In the genomic region with DNA sequence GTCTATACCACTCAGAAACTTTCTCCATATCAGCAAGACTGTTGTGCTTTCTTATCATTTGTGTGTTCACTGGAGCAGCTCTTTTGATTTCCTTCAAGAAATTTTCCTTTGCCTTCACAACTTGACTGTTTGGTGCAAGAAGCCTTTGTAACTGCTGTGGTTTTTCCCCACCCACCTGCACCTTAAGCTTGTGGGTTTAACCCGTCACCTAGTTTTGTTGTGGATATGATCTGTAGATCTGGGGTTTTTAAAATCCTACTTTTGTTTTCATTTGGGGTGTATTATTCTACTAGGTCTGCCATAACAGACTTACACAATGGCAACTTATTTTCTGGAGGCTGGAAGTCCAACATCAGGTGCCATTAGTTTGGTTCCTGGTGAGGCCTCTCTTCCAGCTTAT, we compare ENCODE assay signal across 13 cellular contexts. TPM values are rescaled to one million over a fixed set of nuclear protein-coding genes. Genes with fewer than 3 reads are reported as not detected.
DNase-seq lines count a peak whose midpoint lies in the region; ATAC-seq and TF ChIP-seq lines count a peak whose summit lies in the region.
"Had no signal": no experiment of that assay in that cellular context is flagged by ENCODE, and none has a peak within 500 bp of the region (broad histone marks: within the 10 kb centered on the region; RNA-seq: fewer than 3 reads in every experiment).

No MANE protein-coding gene starts in this region.

- H3K4me1 ChIP-seq in left lung = no peaks in the 10 kb centered on the region
- H3K4me1 ChIP-seq: stomach had no signal

- DNase-seq in GM10266 (ENCODE audit: extremely low spot score) (peak; percentile 45), Right ventricle myocardium superior (no peak), left lung (no peak), medulla oblongata (ENCODE audit: extremely low spot score) (no peak), NCI-H510A treated with DMSO at 0.1 percent for 48 hours (lab: John Stamatoyannopoulos, UW) (no peak)
- peak; percentile 5 for DNase-seq in activated CD4-positive, alpha-beta T cell treated with anti-CD3 and anti-CD28 coated beads, Interleukin-2, amount 50 U/mL, for 1 hour
- no peak for DNase-seq in activated naive CD8-positive, alpha-beta T cell treated with anti-CD3 and anti-CD28 coated beads, Interleukin-2, amount 10 ng/mL, durations not matched to agents 7 days and 5 days
- peak; percentile 34 for DNase-seq in stimulated activated CD8-positive, alpha-beta memory T cell treated with anti-CD3 and anti-CD28 coated beads, Interleukin-12 subunit alpha, Interleukin-12 subunit beta, amount 100 ng/mL, for 24 hours (ENCODE audit: extremely low read depth)
- DNase-seq: midbrain, NCI-H2081 treated with DMSO at 0.1 percent for 48 hours, stomach had no signal

- H3K27ac Mint-ChIP-seq in activated naive CD8-positive, alpha-beta T cell treated with anti-CD3 and anti-CD28 coated beads, Interleukin-2, amount 10 ng/mL, durations not matched to agents 7 days and 5 days = peak overlapping the region; percentile 3
- H3K27ac Mint-ChIP-seq: dendritic cell treated with granulocyte-macrophage colony-stimulating factor and Interleukin-4, amounts not matched to agents 40 ng/mL and 50 ng/mL, for 4 days had no signal

- peaks cover 6% of the 10 kb centered on the region for H3K36me3 Mint-ChIP-seq in activated naive CD8-positive, alpha-beta T cell treated with anti-CD3 and anti-CD28 coated beads, Interleukin-2, amount 10 ng/mL, durations not matched to agents 7 days and 5 days

- intact Hi-C loops in Right ventricle myocardium superior (cut with DNase I) (no loop called here), left lung (cut with DNase I) (no loop called here)

- H3K9me3 Mint-ChIP-seq in activated naive CD8-positive, alpha-beta T cell treated with anti-CD3 and anti-CD28 coated beads, Interleukin-2, amount 10 ng/mL, durations not matched to agents 7 days and 5 days = peaks cover 10% of the 10 kb centered on the region

- no peak for TF ChIP-seq CTCF in GM10266 (IDR thresholded peaks at IDR 0.05; ENCODE audit: control insufficient read depth, insufficient read depth, low read depth, missing control alignments)
- no peak for TF ChIP-seq CTCF in left lung (IDR thresholded peaks at IDR 0.05)

- peaks cover 15% of the 10 kb centered on the region for H3K4me1 Mint-ChIP-seq in activated naive CD8-positive, alpha-beta T cell treated with anti-CD3 and anti-CD28 coated beads, Interleukin-2, amount 10 ng/mL, durations not matched to agents 7 days and 5 days

- H3K9me3 ChIP-seq in left lung = peaks cover 0 to 26% of the 10 kb centered on the region in 2 donors

- no peak overlapping the region for H3K27ac ChIP-seq in left lung

- H3K27me3 ChIP-seq in left lung = no peaks in the 10 kb centered on the region
- H3K27me3 ChIP-seq: stomach had no signal

- H3K4me3 ChIP-seq in left lung = no peak overlapping the region
- H3K4me3 ChIP-seq: stomach had no signal

- POLR2A ChIA-PET in activated naive CD8-positive, alpha-beta T cell treated with anti-CD3 and anti-CD28 coated beads, Interleukin-2, amount 10 ng/mL, durations not matched to agents 7 days and 5 days (lab: Charles Lee) = no interaction called here

- H3K36me3 ChIP-seq in left lung = no peaks in the 10 kb centered on the region
- H3K36me3 ChIP-seq: stomach had no signal

- H3K27me3 Mint-ChIP-seq in activated naive CD8-positive, alpha-beta T cell treated with anti-CD3 and anti-CD28 coated beads, Interleukin-2, amount 10 ng/mL, durations not matched to agents 7 days and 5 days = peaks cover 3% of the 10 kb centered on the region

- peak; percentile 77 for ATAC-seq in activated naive CD8-positive, alpha-beta T cell treated with anti-CD3 and anti-CD28 coated beads, Interleukin-2, amount 10 ng/mL, durations not matched to agents 7 days and 5 days (ENCODE audit: low read depth)
- ATAC-seq in Right ventricle myocardium superior (ENCODE audit: poor library complexity) (no peak), left lung (no peak)

- peak overlapping the region; percentile 1 for H3K4me3 Mint-ChIP-seq in activated naive CD8-positive, alpha-beta T cell treated with anti-CD3 and anti-CD28 coated beads, Interleukin-2, amount 10 ng/mL, durations not matched to agents 7 days and 5 days
- H3K4me3 Mint-ChIP-seq: dendritic cell treated with granulocyte-macrophage colony-stimulating factor and Interleukin-4, amounts not matched to agents 40 ng/mL and 50 ng/mL, for 4 days had no signal

RNA-seq across cellular contexts. Expression of a gene that starts 30.5 kb away (rescaled TPM):
- not detected for total RNA-seq in activated naive CD8-positive, alpha-beta T cell treated with anti-CD3 and anti-CD28 coated beads, Interleukin-2, amount 10 ng/mL, durations not matched to agents 7 days and 5 days
- total RNA-seq in Right ventricle myocardium superior (15.4 TPM), left lung (10 to 100 TPM; 10.3 to 20.1 TPM)
- total RNA-seq: T-helper 1 cell treated with Interleukin-12 subunit alpha and Interleukin-12 subunit beta and Interleukin-4 antibody, amounts not matched to agents 30 ng/mL and 1 ng/mL, for 36 hours had no signal

Comparison
In these comparisons a context has a peak if more than half of its experiments do, and no peak if none do; other contexts are left out.
1. DNase-seq: peak in GM10266 (single experiment), activated CD4-positive, alpha-beta T cell treated with anti-CD3 and anti-CD28 coated beads, Interleukin-2, amount 50 U/mL, for 1 hour (single experiment) and stimulated activated CD8-positive, alpha-beta memory T cell treated with anti-CD3 and anti-CD28 coated beads, Interleukin-12 subunit alpha, Interleukin-12 subunit beta, amount 100 ng/mL, for 24 hours (single experiment); none in activated naive CD8-positive, alpha-beta T cell treated with anti-CD3 and anti-CD28 coated beads, Interleukin-2, amount 10 ng/mL, durations not matched to agents 7 days and 5 days (single experiment), Right ventricle myocardium superior (single experiment), left lung (0 of 2), medulla oblongata (single experiment) and NCI-H510A treated with DMSO at 0.1 percent for 48 hours (single experiment).
2. RNA of a gene that starts 30.5 kb away (total RNA-seq): 10.3 to 20.1 TPM in left lung and 15.4 TPM in Right ventricle myocardium superior (single experiment); not detected in activated naive CD8-positive, alpha-beta T cell treated with anti-CD3 and anti-CD28 coated beads, Interleukin-2, amount 10 ng/mL, durations not matched to agents 7 days and 5 days; every median in the first group is over 10 times any median in the second.